In the genomic region with DNA sequence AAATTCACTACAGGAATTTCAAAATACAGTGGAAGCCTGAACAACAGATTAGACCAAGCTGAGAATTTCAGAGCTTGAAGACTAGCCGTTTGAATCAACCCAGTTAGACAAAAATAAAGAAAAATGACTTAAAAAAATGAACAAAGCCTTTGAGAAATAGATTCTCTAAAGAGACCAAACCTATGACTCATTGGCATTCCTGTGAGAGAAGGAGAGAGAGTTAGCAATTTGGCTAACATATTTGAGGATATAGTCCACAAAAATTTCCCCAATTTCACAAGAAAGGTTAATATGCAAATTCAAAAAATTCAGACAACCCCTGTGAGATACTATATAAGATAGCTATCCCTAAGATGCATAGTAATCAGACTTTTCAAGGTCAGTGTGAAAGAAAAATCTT, we compare ENCODE assay signal across 23 cellular contexts.
DNase-seq lines count a peak whose midpoint lies in the region; ATAC-seq, FAIRE-seq and TF ChIP-seq lines count a peak whose summit lies in the region.
"Had no signal": no experiment of that assay in that cellular context is flagged by ENCODE, and none has a peak within 500 bp of the region (broad histone marks: within the 10 kb centered on the region; RNA-seq: fewer than 3 reads in every experiment).

No MANE protein-coding gene starts in this region.

- H3K4me3 ChIP-seq in AG04450 (ENCODE audit: low read depth, low read length) (no peak overlapping the region), bronchial epithelial cell (ENCODE audit: low read depth, low read length) (no peak overlapping the region), coronary artery (no peak overlapping the region)
- H3K4me3 ChIP-seq: A549, esophagus squamous epithelium, hepatocyte had no signal

- H3K27ac ChIP-seq in AG04450 (ENCODE audit: low read depth, low read length) (no peak overlapping the region), coronary artery (no peak overlapping the region)
- H3K27ac ChIP-seq: A549, esophagus squamous epithelium, hepatocyte, HL-60 had no signal

- no peak for ATAC-seq in GM21526 (IDR thresholded peaks at IDR 0.05; ENCODE audit: low FRiP score, unreplicated experiment)
- ATAC-seq: A549; natural killer cell treated with Interleukin-12 subunit alpha and Interleukin-12 subunit beta and Interleukin-15 and Interleukin-18, amount 100 ng/mL, for 72 hours; stimulated activated effector memory CD8-positive, alpha-beta T cell treated with anti-CD3 and anti-CD28 coated beads, Interleukin-12 subunit alpha, Interleukin-12 subunit beta, amount 100 ng/mL, for 72 hours had no signal

- DNase-seq in AG04450 (ENCODE audit: low read depth, low spot score): peak; percentile 2
- peak; percentile 12 for DNase-seq in HT1080 (ENCODE audit: low read depth)
- peak; percentile 53 for DNase-seq in bronchial epithelial cell (ENCODE audit: low read depth)
- DNase-seq in kidney glomerular epithelial cell (lab: John Stamatoyannopoulos, UW): peak; percentile 4
- no peak for DNase-seq in coronary artery (ENCODE audit: low spot score)
- DNase-seq in stimulated activated CD4-positive, alpha-beta T cell treated with anti-CD3 and anti-CD28 coated beads, Interleukin-4, amount 100 ng/mL, for 4 hours: no peak
- DNase-seq in activated T-cell treated with anti-CD3 and anti-CD28 coated beads for 4 hours: no peak
- DNase-seq: activated CD4-positive, alpha-beta T cell treated with anti-CD3 and anti-CD28 coated beads, Interleukin-2, amount 10 ng/mL, durations not matched to agents 7 days and 5 days; CD4-positive, alpha-beta T cell; esophagus squamous epithelium; H7; islet precursor cell; KBM-7; NCI-H1048; NCI-H2029; NCI-H446 had no signal

- TF ChIP-seq CTCF in AG04450 (IDR thresholded peaks at IDR 0.05; ENCODE audit: low read depth, low read length) (no peak), bronchial epithelial cell (IDR thresholded peaks at IDR 0.05; ENCODE audit: insufficient read depth, low read length, severe bottlenecking) (no peak), coronary artery (IDR thresholded peaks at IDR 0.05) (no peak)

- POLR2A ChIA-PET in AG04450 (lab: Yijun Ruan, JAX): no interaction called here

- H3K36me3 ChIP-seq in bronchial epithelial cell (ENCODE audit: control insufficient read depth, insufficient read depth, low read length): no peaks in the 10 kb centered on the region
- H3K36me3 ChIP-seq: esophagus squamous epithelium had no signal

- H3K27me3 ChIP-seq in AG04450 (ENCODE audit: control insufficient read depth, insufficient read depth, low read length) (no peaks in the 10 kb centered on the region), bronchial epithelial cell (ENCODE audit: control insufficient read depth, insufficient read depth, low read length) (no peaks in the 10 kb centered on the region)
- H3K27me3 ChIP-seq: esophagus squamous epithelium, hepatocyte had no signal

- CTCF ChIA-PET in AG04450 (lab: Charles Lee): interaction anchor here (1.0 kb wide), 1 partner anchor 24 kb away, joined by 3 read pairs; no protein-coding TSS in a partner anchor

- no peak for FAIRE-seq in bronchial epithelial cell (lab: Jason Lieb, UNC)
- FAIRE-seq: A549, GM18507 had no signal

- no peaks in the 10 kb centered on the region for H3K9me3 ChIP-seq in AG04450 (ENCODE audit: control insufficient read depth, insufficient read depth, low read length)
- H3K9me3 ChIP-seq: A549 had no signal

Comparison
In these comparisons a context has a peak if more than half of its experiments do, and no peak if none do; other contexts are left out.
1. DNase-seq: peak in AG04450 (single experiment), HT1080 (single experiment), bronchial epithelial cell (single experiment) and kidney glomerular epithelial cell (single experiment); none in coronary artery (single experiment), stimulated activated CD4-positive, alpha-beta T cell treated with anti-CD3 and anti-CD28 coated beads, Interleukin-4, amount 100 ng/mL, for 4 hours (0 of 2) and activated T-cell treated with anti-CD3 and anti-CD28 coated beads for 4 hours (single experiment).